11 cellular contexts compared by ENCODE assay signal in genomic region chr1:36257375-36257767, GRCh38. TPM values are rescaled to one million over a fixed set of nuclear protein-coding genes. Genes with fewer than 3 reads are reported as not detected.
A peak's percentile ranks its signal among the peaks of the same experiment; 100 is the strongest.
DNase-seq lines count a peak whose midpoint lies in the region; ATAC-seq and TF ChIP-seq lines count a peak whose summit lies in the region.
"Had no signal": no experiment of that assay in that cellular context is flagged by ENCODE, and none has a peak within 500 bp of the region (broad histone marks: within the 10 kb centered on the region; RNA-seq: fewer than 3 reads in every experiment).

No MANE protein-coding gene starts in this region.

- H3K36me3 ChIP-seq in left lung, result peaks cover 0 to 53% of the 10 kb centered on the region in 2 donors

- H3K9me3 Mint-ChIP-seq in WTC11 (no peaks in the 10 kb centered on the region), immature natural killer cell (no peaks in the 10 kb centered on the region)
- H3K9me3 Mint-ChIP-seq: dendritic cell treated with granulocyte-macrophage colony-stimulating factor and Interleukin-4, amounts not matched to agents 40 ng/mL and 50 ng/mL, for 4 days had no signal

- H3K4me3 ChIP-seq in left lung, result no peak overlapping the region
- H3K4me3 ChIP-seq: right lobe of liver had no signal

- intact Hi-C loops in Right ventricle myocardium superior (cut with DNase I) (no loop called here), cardiac septum (cut with DNase I) (no loop called here), left lung (cut with DNase I) (no loop called here)

- POLR2A ChIA-PET in WTC11 (lab: Charles Lee), result no interaction called here

- DNase-seq in Right ventricle myocardium superior, result no peak
- DNase-seq in cardiac septum (ENCODE audit: low spot score), result no peak
- DNase-seq in WTC11 (ENCODE audit: low spot score), result no peak
- no peak for DNase-seq in immature natural killer cell
- no peak for DNase-seq in T-helper 1 cell
- DNase-seq in left lung, result no peak
- no peak for DNase-seq in AG08396 (ENCODE audit: low spot score)
- DNase-seq: right lobe of liver; stimulated activated naive CD4-positive, alpha-beta T cell treated with Interleukin-2 at 50 U/mL for 16 hours had no signal

- H3K9me3 ChIP-seq in left lung, result no peaks in the 10 kb centered on the region
- H3K9me3 ChIP-seq: right lobe of liver had no signal

- H3K4me1 ChIP-seq in left lung, result peaks cover 0 to 47% of the 10 kb centered on the region in 2 donors

- H3K36me3 Mint-ChIP-seq in WTC11 (peaks cover 20% of the 10 kb centered on the region), immature natural killer cell (peaks cover 0 to 15% (median 7%) of the 10 kb centered on the region in 3 donors)

- H3K27ac ChIP-seq in left lung, result no peak overlapping the region
- H3K27ac ChIP-seq: right lobe of liver had no signal

- CTCF ChIA-PET in WTC11 (lab: Charles Lee), result interaction anchor here (2.9 kb wide), 1 partner anchor 28 kb away, joined by 9 read pairs; no protein-coding TSS in a partner anchor

- H3K27me3 Mint-ChIP-seq in WTC11 (ENCODE audit: low read depth) (no peaks in the 10 kb centered on the region), immature natural killer cell (ENCODE audit: low read depth in 3 of 3) (no peaks in the 10 kb centered on the region)
- H3K27me3 Mint-ChIP-seq: dendritic cell treated with granulocyte-macrophage colony-stimulating factor and Interleukin-4, amounts not matched to agents 40 ng/mL and 50 ng/mL, for 4 days had no signal

- peak overlapping the region; percentile 50 for H3K27ac Mint-ChIP-seq in WTC11
- peak overlapping the region in 5 of 6 donors; percentile 6 to 46 (median 31) for H3K27ac Mint-ChIP-seq in immature natural killer cell
- H3K27ac Mint-ChIP-seq: dendritic cell treated with granulocyte-macrophage colony-stimulating factor and Interleukin-4, amounts not matched to agents 40 ng/mL and 50 ng/mL, for 4 days had no signal

- peaks cover 36% of the 10 kb centered on the region for H3K4me1 Mint-ChIP-seq in WTC11
- peaks cover 38 to 64% of the 10 kb centered on the region in 2 donors for H3K4me1 Mint-ChIP-seq in immature natural killer cell

- H3K27me3 ChIP-seq in left lung, result no peaks in the 10 kb centered on the region
- H3K27me3 ChIP-seq: right lobe of liver had no signal

- TF ChIP-seq CTCF in WTC11 (IDR thresholded peaks at IDR 0.05), result no peak
- no peak for TF ChIP-seq CTCF in left lung (IDR thresholded peaks at IDR 0.05)

- ATAC-seq in Right ventricle myocardium superior (ENCODE audit: poor library complexity) (peak; percentile 25), WTC11 (peak; percentile 52), HG03457 (IDR thresholded peaks at IDR 0.05; ENCODE audit: unreplicated experiment) (no peak), left lung (no peak)

- H3K4me3 Mint-ChIP-seq in WTC11, result no peak overlapping the region
- no peak overlapping the region for H3K4me3 Mint-ChIP-seq in immature natural killer cell
- H3K4me3 Mint-ChIP-seq: dendritic cell treated with granulocyte-macrophage colony-stimulating factor and Interleukin-4, amounts not matched to agents 40 ng/mL and 50 ng/mL, for 4 days had no signal

TF ChIP-seq in WTC11, 78 proteins besides CTCF, POLR2A, EP300 and RAD21:
- no peak for TF ChIP-seq HMGA2 (CRISPR knock-in tag; IDR thresholded peaks at IDR 0.05)
- TF ChIP-seq ZNF263 (CRISPR knock-in tag; IDR thresholded peaks at IDR 0.05; ENCODE audit: low read depth), result no peak
- no peak for TF ChIP-seq ZNF396 (CRISPR knock-in tag; IDR thresholded peaks at IDR 0.05; ENCODE audit: borderline replicate concordance)
- TF ChIP-seq, protein P1, sequence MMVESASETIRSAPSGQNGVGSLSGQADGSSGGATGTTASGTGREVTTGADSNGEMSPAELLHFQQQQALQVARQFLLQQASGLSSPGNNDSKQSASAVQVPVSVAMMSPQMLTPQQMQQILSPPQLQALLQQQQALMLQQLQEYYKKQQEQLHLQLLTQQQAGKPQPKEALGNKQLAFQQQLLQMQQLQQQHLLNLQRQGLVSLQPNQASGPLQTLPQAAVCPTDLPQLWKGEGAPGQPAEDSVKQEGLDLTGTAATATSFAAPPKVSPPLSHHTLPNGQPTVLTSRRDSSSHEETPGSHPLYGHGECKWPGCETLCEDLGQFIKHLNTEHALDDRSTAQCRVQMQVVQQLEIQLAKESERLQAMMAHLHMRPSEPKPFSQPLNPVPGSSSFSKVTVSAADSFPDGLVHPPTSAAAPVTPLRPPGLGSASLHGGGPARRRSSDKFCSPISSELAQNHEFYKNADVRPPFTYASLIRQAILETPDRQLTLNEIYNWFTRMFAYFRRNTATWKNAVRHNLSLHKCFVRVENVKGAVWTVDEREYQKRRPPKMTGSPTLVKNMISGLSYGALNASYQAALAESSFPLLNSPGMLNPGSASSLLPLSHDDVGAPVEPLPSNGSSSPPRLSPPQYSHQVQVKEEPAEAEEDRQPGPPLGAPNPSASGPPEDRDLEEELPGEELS (CRISPR knock-in tag; IDR thresholded peaks at IDR 0.05), result no peak
- TF ChIP-seq IRF2 (CRISPR knock-in tag; IDR thresholded peaks at IDR 0.05; ENCODE audit: borderline replicate concordance, low read depth), result no peak
- TF ChIP-seq, protein P2, sequence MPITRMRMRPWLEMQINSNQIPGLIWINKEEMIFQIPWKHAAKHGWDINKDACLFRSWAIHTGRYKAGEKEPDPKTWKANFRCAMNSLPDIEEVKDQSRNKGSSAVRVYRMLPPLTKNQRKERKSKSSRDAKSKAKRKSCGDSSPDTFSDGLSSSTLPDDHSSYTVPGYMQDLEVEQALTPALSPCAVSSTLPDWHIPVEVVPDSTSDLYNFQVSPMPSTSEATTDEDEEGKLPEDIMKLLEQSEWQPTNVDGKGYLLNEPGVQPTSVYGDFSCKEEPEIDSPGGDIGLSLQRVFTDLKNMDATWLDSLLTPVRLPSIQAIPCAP (CRISPR knock-in tag; IDR thresholded peaks at IDR 0.05), result no peak
- no peak for TF ChIP-seq FOXJ3 (CRISPR knock-in tag; IDR thresholded peaks at IDR 0.05; ENCODE audit: borderline replicate concordance)
- no peak for TF ChIP-seq ZNF416 (CRISPR knock-in tag; IDR thresholded peaks at IDR 0.05)
- TF ChIP-seq ZNF232 (CRISPR knock-in tag; IDR thresholded peaks at IDR 0.05), result no peak
- TF ChIP-seq GABPB1 (CRISPR knock-in tag; IDR thresholded peaks at IDR 0.05), result no peak
- no peak for TF ChIP-seq TP53 (CRISPR knock-in tag; IDR thresholded peaks at IDR 0.05)
- no peak for TF ChIP-seq TCF7 (CRISPR knock-in tag; IDR thresholded peaks at IDR 0.05; ENCODE audit: low read depth)
- no peak for TF ChIP-seq NFE2L1 (CRISPR knock-in tag; IDR thresholded peaks at IDR 0.05)
- TF ChIP-seq PREB (CRISPR knock-in tag; IDR thresholded peaks at IDR 0.05; ENCODE audit: borderline replicate concordance), result no peak
- no peak for TF ChIP-seq CBFB (CRISPR knock-in tag; IDR thresholded peaks at IDR 0.05; ENCODE audit: low read depth)
- TF ChIP-seq AR (CRISPR knock-in tag; IDR thresholded peaks at IDR 0.05), result no peak
- no peak for TF ChIP-seq ELF4 (CRISPR knock-in tag; IDR thresholded peaks at IDR 0.05; ENCODE audit: low read depth)
- TF ChIP-seq ZNF138 (CRISPR knock-in tag; conservative IDR thresholded peaks at IDR 0.05), result no peak
- no peak for TF ChIP-seq ETV6 (CRISPR knock-in tag; IDR thresholded peaks at IDR 0.05)
- no peak for TF ChIP-seq NFATC4 (CRISPR knock-in tag; IDR thresholded peaks at IDR 0.05)

RNA-seq across cellular contexts. Expression of gene THRAP3, which starts 33.1 kb away (rescaled TPM):
- total RNA-seq in Right ventricle myocardium superior (57.6 TPM), cardiac septum (86.5 TPM), WTC11 (2021) (150 to 160 TPM (median 153 TPM) in 3 replicates), left lung (10 to 100 TPM; 86.2 to 93.0 TPM)
- polyA plus RNA-seq in immature natural killer cell, result 100 to 1,000 TPM in 1 of 3 donors, 10 to 100 TPM in 2; 61.6 to 103 (median 70.7) TPM

RNA-seq across cellular contexts. Expression of gene SH3D21, which starts 48.8 kb away (rescaled TPM):
- total RNA-seq in Right ventricle myocardium superior, result 1.3 TPM
- 3.3 TPM for total RNA-seq in cardiac septum
- 22.1 to 29.3 TPM (median 26.9 TPM) in 3 replicates for total RNA-seq in WTC11 (2021)
- polyA plus RNA-seq in immature natural killer cell, result under 1 TPM in 2 of 3 donors, not detected in 1; 0.26 to 0.96 TPM
- total RNA-seq in left lung, result 10 to 100 TPM in 1 of 2 donors, 1 to 10 TPM in 1; 7.1 to 25.9 TPM

Comparison
In these comparisons a context has a peak if more than half of its experiments do, and no peak if none do; other contexts are left out.
1. ATAC-seq: peak in Right ventricle myocardium superior (single experiment) and WTC11 (single experiment); none in HG03457 (single experiment) and left lung (single experiment).